Comparison of ENCODE assay signal across 22 cellular contexts in the genomic region with DNA sequence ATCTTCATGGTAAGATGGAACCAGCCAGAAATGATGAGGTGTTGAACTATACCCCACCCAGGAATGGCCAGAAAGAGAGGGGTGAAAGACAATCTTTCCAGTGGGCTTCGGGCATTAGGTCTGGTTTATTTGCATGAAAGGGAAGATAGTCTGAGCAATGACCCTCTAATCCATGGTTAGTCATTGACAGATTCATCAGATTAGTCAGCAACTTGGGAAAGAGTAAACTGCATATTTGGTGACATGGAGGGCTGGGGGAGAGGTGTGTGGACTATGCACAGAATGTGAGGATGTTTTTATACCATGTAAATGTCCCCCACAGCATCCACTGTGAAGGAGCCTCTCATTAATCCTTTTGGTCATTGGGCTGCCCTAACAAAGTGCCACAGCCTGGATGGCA.
"Had no signal": no experiment of that assay in that cellular context is flagged by ENCODE, and none has a peak within 500 bp of the region (broad histone marks: within the 10 kb centered on the region; RNA-seq: fewer than 3 reads in every experiment).

No MANE protein-coding gene starts in this region.

- H3K36me3 Mint-ChIP-seq: memory B cell; stimulated activated memory B cell treated with anti-CD40 and anti-IgM and Interleukin-4, amounts not matched to agents 10 μg/mL and 1 μg/mL and 100 μg/mL, for 72 hours; WTC11 had no signal

- H3K36me3 ChIP-seq: adrenal gland, breast epithelium, transverse colon had no signal

- H3K4me3 Mint-ChIP-seq: activated naive CD8-positive, alpha-beta T cell; activated T-cell treated with anti-CD3 and anti-CD28 coated beads, Interleukin-2, amount 50 U/mL, for 4 hours; endodermal cell; memory B cell; stimulated activated memory B cell treated with anti-CD40 and anti-IgM and Interleukin-4, amounts not matched to agents 10 μg/mL and 1 μg/mL and 100 μg/mL, for 72 hours; WTC11 had no signal

- H3K27me3 Mint-ChIP-seq: activated naive CD8-positive, alpha-beta T cell; memory B cell; stimulated activated memory B cell treated with anti-CD40 and anti-IgM and Interleukin-4, amounts not matched to agents 10 μg/mL and 1 μg/mL and 100 μg/mL, for 72 hours had no signal

- H3K27ac ChIP-seq: adrenal gland, breast epithelium, epithelial cell of prostate, transverse colon had no signal

- DNase-seq: activated naive CD4-positive, alpha-beta T cell; activated T-cell treated with anti-CD3 and anti-CD28 coated beads, Interleukin-2, amount 50 U/mL, for 4 hours; adrenal gland; cortex of kidney; endodermal cell; foreskin melanocyte; hypothalamus; left colon; occipital lobe; posterior cingulate gyrus; stimulated activated CD4-positive, alpha-beta T cell treated with anti-CD3 and anti-CD28 coated beads, Interleukin-15, amount 100 ng/mL, for 24 hours; T-helper 9 cell; transverse colon had no signal

- H3K27me3 ChIP-seq: adrenal gland, breast epithelium, transverse colon had no signal

- H3K4me3 ChIP-seq: adrenal gland, breast epithelium, smooth muscle cell, transverse colon had no signal

- H3K27ac Mint-ChIP-seq: activated naive CD8-positive, alpha-beta T cell; endodermal cell; memory B cell; stimulated activated memory B cell treated with anti-CD40 and anti-IgM and Interleukin-4, amounts not matched to agents 10 μg/mL and 1 μg/mL and 100 μg/mL, for 72 hours; WTC11 had no signal

- H3K4me1 ChIP-seq: adrenal gland, breast epithelium, transverse colon had no signal

- H3K4me1 Mint-ChIP-seq: endodermal cell; memory B cell; stimulated activated memory B cell treated with anti-CD40 and anti-IgM and Interleukin-4, amounts not matched to agents 10 μg/mL and 1 μg/mL and 100 μg/mL, for 72 hours had no signal

- H3K4me2 ChIP-seq: smooth muscle cell had no signal

- ATAC-seq: activated T-cell treated with anti-CD3 and anti-CD28 coated beads, Interleukin-2, amount 50 U/mL, for 4 hours; sciatic nerve; stimulated activated memory B cell treated with anti-CD40 and anti-IgM and Interleukin-4, amounts not matched to agents 10 μg/mL and 1 μg/mL and 100 μg/mL, for 72 hours; WTC11 had no signal

- H3K9me3 ChIP-seq: adrenal gland, transverse colon had no signal

- H3K9me3 Mint-ChIP-seq: activated T-helper 2 cell treated with anti-CD3 and anti-CD28 coated beads, Interferon-gamma antibody, Interleukin-2, Interleukin-4, amounts not matched to agents 10 μg/mL and 5 μg/mL and 100 μg/mL, durations not matched to agents 14 hours and 24 hours and 36 hours; WTC11 had no signal
